In genomic region chr12:94157891-94158495, GRCh38 we compare ENCODE assay signal across 11 cellular contexts. TPM values are rescaled to one million over a fixed set of nuclear protein-coding genes. Genes with fewer than 3 reads are reported as not detected.
A peak's percentile ranks its signal among the peaks of the same experiment; 100 is the strongest.
DNase-seq lines count a peak whose midpoint lies in the region; ATAC-seq and TF ChIP-seq lines count a peak whose summit lies in the region.
"Had no signal": no experiment of that assay in that cellular context is flagged by ENCODE, and none has a peak within 500 bp of the region (broad histone marks: within the 10 kb centered on the region; RNA-seq: fewer than 3 reads in every experiment).

No MANE protein-coding gene starts in this region.

- H3K27me3 ChIP-seq in esophagus squamous epithelium (peaks cover 0 to 30% (median 0%) of the 10 kb centered on the region in 4 donors), stomach (peaks cover 0 to 17% (median 0%) of the 10 kb centered on the region in 3 donors), suprapubic skin (peaks cover 9% of the 10 kb centered on the region)
- H3K27me3 ChIP-seq: adrenal gland had no signal

- peaks cover 48% of the 10 kb centered on the region for H3K4me1 Mint-ChIP-seq in memory B cell

- H3K27ac ChIP-seq in esophagus squamous epithelium (peak overlapping the region in 1 of 4 donors; percentile 1), stomach (peak overlapping the region in 1 of 5 donors; percentile 15), suprapubic skin (no peak overlapping the region)
- H3K27ac ChIP-seq: adrenal gland had no signal

- H3K4me3 ChIP-seq in esophagus squamous epithelium = no peak overlapping the region
- H3K4me3 ChIP-seq in stomach = no peak overlapping the region
- H3K4me3 ChIP-seq in suprapubic skin = no peak overlapping the region
- H3K4me3 ChIP-seq: adrenal gland had no signal

- H3K36me3 Mint-ChIP-seq in memory B cell = peaks cover 11% of the 10 kb centered on the region

- DNase-seq in HT1080 (ENCODE audit: low read depth) (peak; percentile 35), memory B cell (ENCODE audit: low spot score in 2 of 2) (no peak), esophagus squamous epithelium (lab: John Stamatoyannopoulos, UW) (no peak), stomach (no peak), midbrain (lab: John Stamatoyannopoulos, UW) (no peak), suprapubic skin (ENCODE audit: low spot score in 2 of 2) (no peak)
- DNase-seq: adrenal gland; stimulated activated CD4-positive, alpha-beta T cell treated with anti-CD3 and anti-CD28 coated beads, Interleukin-12 subunit alpha, Interleukin-12 subunit beta, amount 100 ng/mL, for 4 hours had no signal

- TF ChIP-seq CTCF in esophagus squamous epithelium (IDR thresholded peaks at IDR 0.05) = no peak
- no peak for TF ChIP-seq CTCF in stomach (IDR thresholded peaks at IDR 0.05)
- no peak for TF ChIP-seq CTCF in suprapubic skin (IDR thresholded peaks at IDR 0.05)

- H3K9me3 Mint-ChIP-seq in memory B cell = peaks cover 3% of the 10 kb centered on the region

- ATAC-seq in GM18502 (IDR thresholded peaks at IDR 0.05; ENCODE audit: poor library complexity, unreplicated experiment) (peak; percentile 84), GM21528 (IDR thresholded peaks at IDR 0.05; ENCODE audit: low FRiP score, unreplicated experiment) (peak; percentile 76), memory B cell (ENCODE audit: low read depth) (peak; percentile 79)
- ATAC-seq: Right ventricle myocardium inferior had no signal

- TF ChIP-seq EP300 in stomach (IDR thresholded peaks at IDR 0.05) (no peak), suprapubic skin (IDR thresholded peaks at IDR 0.05) (no peak)

- H3K27me3 Mint-ChIP-seq in memory B cell = no peaks in the 10 kb centered on the region

- intact Hi-C loops in esophagus squamous epithelium (cut with DNase I) (no loop called here), stomach (cut with DNase I; ENCODE audit: low total_unique reads) (no loop called here)

- no peaks in the 10 kb centered on the region for H3K4me1 ChIP-seq in esophagus squamous epithelium
- no peaks in the 10 kb centered on the region for H3K4me1 ChIP-seq in stomach
- H3K4me1 ChIP-seq in suprapubic skin = no peaks in the 10 kb centered on the region
- H3K4me1 ChIP-seq: adrenal gland had no signal

- 55 to 63% methylated on average over 8 of the region's 8 CpGs for whole genome bisulfite sequencing in esophagus squamous epithelium, 2 donors
- WGBS in stomach, 5 donors = 55 to 69% (median 61%) methylated on average over 8 of the region's 8 CpGs
- 78% methylated on average over 8 of the region's 8 CpGs for WGBS in suprapubic skin

- H3K9me3 ChIP-seq in esophagus squamous epithelium (no peaks in the 10 kb centered on the region), stomach (no peaks in the 10 kb centered on the region), suprapubic skin (no peaks in the 10 kb centered on the region)
- H3K9me3 ChIP-seq: adrenal gland had no signal

- peak overlapping the region; percentile 55 for H3K4me3 Mint-ChIP-seq in memory B cell

- TF ChIP-seq POLR2A in esophagus squamous epithelium (IDR thresholded peaks at IDR 0.05) (no peak), stomach (IDR thresholded peaks at IDR 0.05) (no peak), suprapubic skin (IDR thresholded peaks at IDR 0.05) (no peak)

- peak overlapping the region; percentile 80 for H3K27ac Mint-ChIP-seq in memory B cell

- H3K36me3 ChIP-seq in esophagus squamous epithelium (no peaks in the 10 kb centered on the region), stomach (no peaks in the 10 kb centered on the region), suprapubic skin (no peaks in the 10 kb centered on the region)
- H3K36me3 ChIP-seq: adrenal gland had no signal

RNA-seq across cellular contexts. Expression of gene PLXNC1, which starts 9.6 kb away (rescaled TPM):
- total RNA-seq in HT1080 (2014; rRNA removed; shearing (Covaris generic)) = 0.57 and 0.66 TPM in 2 replicates
- polyA plus RNA-seq in HT1080 (2015; cell fraction: cytosol; rRNA removed) = 1.2 and 2.2 TPM in 2 replicates
- 1.1 and 1.4 TPM in 2 replicates for polyA plus RNA-seq in HT1080 (2015; cell fraction: nucleus; rRNA removed)
- total RNA-seq in esophagus squamous epithelium (1 to 10 TPM; 1.0 to 6.7 (median 2.6) TPM), stomach (10 to 100 TPM in 1 of 5 donors, 1 to 10 TPM in 3, under 1 TPM in 1; 0.89 to 16.5 (median 6.2) TPM), suprapubic skin (10 to 100 TPM in 3 of 4 donors, 1 to 10 TPM in 1; 8.1 to 30.9 (median 15.3) TPM)
- 1 to 10 TPM in 1 of 3 donors, under 1 TPM in 2; 0.40 to 1.2 (median 0.46) TPM for polyA plus RNA-seq in stomach
